Comparison of ENCODE assay signal across 21 cellular contexts in genomic region chr1:155645024-155645423, GRCh38. TPM values are rescaled to one million over a fixed set of nuclear protein-coding genes. Genes with fewer than 3 reads are reported as not detected.
DNase-seq lines count a peak whose midpoint lies in the region; ATAC-seq, FAIRE-seq and TF ChIP-seq lines count a peak whose summit lies in the region.
"Had no signal": no experiment of that assay in that cellular context is flagged by ENCODE, and none has a peak within 500 bp of the region (broad histone marks: within the 10 kb centered on the region; RNA-seq: fewer than 3 reads in every experiment).

No MANE protein-coding gene starts in this region.

- peak overlapping the region in 1 of 2 experiments; percentile 92; a peak in 4 of 6 replicates for H3K27ac ChIP-seq in A549
- H3K27ac ChIP-seq in GM23338 (ENCODE audit: low read depth), result no peak overlapping the region
- H3K27ac ChIP-seq in SK-N-MC, result peak overlapping the region; percentile 55
- H3K27ac ChIP-seq in esophagus squamous epithelium, result peak overlapping the region in 1 of 4 donors; percentile 13
- H3K27ac ChIP-seq: SJCRH30 had no signal

- POLR2A ChIA-PET in A549 (lab: Yijun Ruan, JAX), result no interaction called here

- H3K4me2 ChIP-seq in A549 (peak overlapping the region; percentile 76; the same call in 2 of the 3 replicates), GM23338 (no peak overlapping the region)

- H3K27me3 ChIP-seq in GM23338 (ENCODE audit: insufficient read depth) (no peaks in the 10 kb centered on the region), esophagus squamous epithelium (no peaks in the 10 kb centered on the region)
- H3K27me3 ChIP-seq: SJCRH30 had no signal

- peaks cover 2% of the 10 kb centered on the region; the same call in 2 of the 3 replicates for H3K4me1 Mint-ChIP-seq in GM23338
- H3K4me1 Mint-ChIP-seq: activated naive CD4-positive, alpha-beta T cell treated with anti-CD3 and anti-CD28 coated beads, Interleukin-2, amount 50 U/mL, for 24 hours had no signal

- H3K79me2 ChIP-seq in GM23338 (replicated peaks; ENCODE audit: insufficient read depth), result no peaks in the 10 kb centered on the region

- ATAC-seq in A549 (no peak), GM23338 (no peak), GM18520 (IDR thresholded peaks at IDR 0.05; ENCODE audit: unreplicated experiment) (no peak), HG02763 (IDR thresholded peaks at IDR 0.05; ENCODE audit: unreplicated experiment) (no peak)
- ATAC-seq: activated CD8-positive, alpha-beta T cell treated with anti-CD3 and anti-CD28 coated beads for 36 hours; CD8-positive, alpha-beta T cell had no signal

- H4K20me1 ChIP-seq in GM23338 (replicated peaks; ENCODE audit: insufficient read depth), result no peaks in the 10 kb centered on the region

- CTCF ChIA-PET in A549 (lab: Yijun Ruan, JAX), result interaction anchor here (1.2 to 4.9 kb wide), 2 partner anchors 52 to 394 kb away, joined by 5 to 29 read pairs; no protein-coding TSS in a partner anchor

- 0 out of 2 replicates have a peak overlapping the region, but pooled peaks have one; percentile 47 for H2AFZ ChIP-seq in GM23338

- TF ChIP-seq CTCF in A549 (IDR thresholded peaks at IDR 0.05), result no peak
- no peak for TF ChIP-seq CTCF in GM23338 (conservative IDR thresholded peaks at IDR 0.05; ENCODE audit: low read depth in 2 of 2)
- TF ChIP-seq CTCF in esophagus squamous epithelium (IDR thresholded peaks at IDR 0.05), result no peak

- no peaks in the 10 kb centered on the region for H3K27me3 Mint-ChIP-seq in GM23338 (ENCODE audit: insufficient read depth, low read depth, poor library complexity)
- H3K27me3 Mint-ChIP-seq: activated B cell treated with CpG ODN at 0.5 μM for 24 hours; activated naive CD4-positive, alpha-beta T cell treated with anti-CD3 and anti-CD28 coated beads, Interleukin-2, amount 50 U/mL, for 24 hours; stimulated activated naive CD8-positive, alpha-beta T cell treated with anti-CD3 and anti-CD28 coated beads, Interleukin-15, Interleukin-2, amounts not matched to agents 100 ng/mL and 50 ng/mL, for 24 hours had no signal

- intact Hi-C loops in esophagus squamous epithelium (cut with DNase I), result no loop called here

- 68% methylated on average over 1 of the region's 1 CpG for WGBS in A549 (ENCODE audit: missing lambda C conversion rate)
- 67 to 69% methylated on average over 1 of the region's 1 CpG for WGBS in esophagus squamous epithelium, 2 donors

- TF ChIP-seq POLR2A in A549 (IDR thresholded peaks at IDR 0.05; ENCODE audit: low read length) (no peak), esophagus squamous epithelium (IDR thresholded peaks at IDR 0.05) (no peak)

- no peak for FAIRE-seq in A549 (lab: Jason Lieb, UNC)
- FAIRE-seq: urothelium cell line had no signal

- H3K4me1 ChIP-seq in A549, result peaks cover 60% of the 10 kb centered on the region
- H3K4me1 ChIP-seq in GM23338 (ENCODE audit: insufficient read depth), result no peaks in the 10 kb centered on the region
- peaks cover 7 to 36% (median 28%) of the 10 kb centered on the region in 3 donors for H3K4me1 ChIP-seq in esophagus squamous epithelium
- H3K4me1 ChIP-seq: SJCRH30 had no signal

- no peak overlapping the region for H3K4me3 Mint-ChIP-seq in GM23338
- H3K4me3 Mint-ChIP-seq: activated B cell treated with CpG ODN at 0.5 μM for 24 hours; activated CD8-positive, alpha-beta T cell treated with anti-CD3 and anti-CD28 coated beads for 36 hours; activated naive CD4-positive, alpha-beta T cell treated with anti-CD3 and anti-CD28 coated beads, Interleukin-2, amount 50 U/mL, for 24 hours; CD8-positive, alpha-beta T cell; stimulated activated naive CD8-positive, alpha-beta T cell treated with anti-CD3 and anti-CD28 coated beads, Interleukin-15, Interleukin-2, amounts not matched to agents 100 ng/mL and 50 ng/mL, for 24 hours had no signal

- no peak overlapping the region for H3K27ac Mint-ChIP-seq in GM23338
- H3K27ac Mint-ChIP-seq: activated B cell treated with CpG ODN at 0.5 μM for 24 hours; activated CD8-positive, alpha-beta T cell treated with anti-CD3 and anti-CD28 coated beads for 36 hours; CD8-positive, alpha-beta T cell; stimulated activated naive CD8-positive, alpha-beta T cell treated with anti-CD3 and anti-CD28 coated beads, Interleukin-15, Interleukin-2, amounts not matched to agents 100 ng/mL and 50 ng/mL, for 24 hours had no signal

- no peak for DNase-seq in A549 (ENCODE audit: low read depth in 1 of 2, low spot score in 1 of 2)
- no peak for DNase-seq in GM23338 (ENCODE audit: low spot score)
- no peak for DNase-seq in SK-N-MC (ENCODE audit: low read depth, low spot score)
- peak; percentile 61 for DNase-seq in foreskin melanocyte
- DNase-seq in OCI-M1 (lab: John Stamatoyannopoulos, UW), result no peak
- DNase-seq in esophagus squamous epithelium (lab: John Stamatoyannopoulos, UW), result no peak
- DNase-seq: activated B cell treated with CpG ODN at 0.5 μM for 24 hours; activated CD8-positive, alpha-beta T cell treated with anti-CD3 and anti-CD28 coated beads for 36 hours; activated T-cell treated with anti-CD3 and anti-CD28 coated beads, Interleukin-2, amount 50 U/mL, for 48 hours; CD8-positive, alpha-beta T cell; dermis blood vessel endothelial cell; NCI-H146; NCI-H510A treated with DMSO at 0.1 percent for 48 hours; stimulated activated CD4-positive, alpha-beta T cell treated with anti-CD3 and anti-CD28 coated beads, Interleukin-1b, Interleukin-23, amount 100 ng/mL, for 48 hours had no signal

- H3K9me2 ChIP-seq in GM23338 (ENCODE audit: insufficient read depth), result no peaks in the 10 kb centered on the region

- peaks cover 36% of the 10 kb centered on the region for H3K9me3 Mint-ChIP-seq in GM23338
- H3K9me3 Mint-ChIP-seq: activated naive CD4-positive, alpha-beta T cell treated with anti-CD3 and anti-CD28 coated beads, Interleukin-2, amount 50 U/mL, for 24 hours had no signal

- no peak for TF ChIP-seq RAD21 in A549 (conservative IDR thresholded peaks at IDR 0.05 in 1 of 2, IDR thresholded peaks at IDR 0.05 in 1 of 2)

- peaks cover 7% of the 10 kb centered on the region; the same call in 1 of the 3 replicates for H3K9me3 ChIP-seq in A549
- H3K9me3 ChIP-seq in SK-N-MC (ENCODE audit: low read depth, low read length), result peaks cover 10% of the 10 kb centered on the region; the same call in 1 of the 2 replicates
- H3K9me3 ChIP-seq in esophagus squamous epithelium, result peaks cover 0 to 25% (median 23%) of the 10 kb centered on the region in 3 donors

- no peaks in the 10 kb centered on the region for H3F3A ChIP-seq in GM23338 (replicated peaks; ENCODE audit: low read depth)

- peaks cover 28% of the 10 kb centered on the region for H3K36me3 Mint-ChIP-seq in GM23338 (ENCODE audit: low read depth)
- H3K36me3 Mint-ChIP-seq: CD8-positive, alpha-beta T cell had no signal

- H3K9ac ChIP-seq in SK-N-MC (ENCODE audit: insufficient read length), result no peak overlapping the region

- no peak overlapping the region for H3K4me3 ChIP-seq in A549
- no peak overlapping the region for H3K4me3 ChIP-seq in GM23338
- H3K4me3 ChIP-seq in SK-N-MC, result no peak overlapping the region
- no peak overlapping the region for H3K4me3 ChIP-seq in esophagus squamous epithelium
- H3K4me3 ChIP-seq: left ventricle myocardium inferior, SJCRH30 had no signal

- TF ChIP-seq EP300 in A549 (IDR thresholded peaks at IDR 0.05), result no peak

- H3K36me3 ChIP-seq in GM23338 (ENCODE audit: insufficient read depth) (peaks cover 12% of the 10 kb centered on the region; the same call in 1 of the 2 replicates), SK-N-MC (ENCODE audit: insufficient read depth, low read length) (no peaks in the 10 kb centered on the region; the same call in 1 of the 2 replicates), esophagus squamous epithelium (no peaks in the 10 kb centered on the region)
- H3K36me3 ChIP-seq: left ventricle myocardium inferior, SJCRH30 had no signal

TF ChIP-seq in A549, 52 proteins besides CTCF, POLR2A, EP300 and RAD21 (continues in another document):
- no peak for TF ChIP-seq GATA3 (IDR thresholded peaks at IDR 0.05; ENCODE audit: borderline replicate concordance)

RNA-seq across cellular contexts. Expression of gene MSTO1, which starts 35.0 kb away (rescaled TPM):
- polyA plus RNA-seq in A549 (2011; rRNA removed) (28.3 and 35.5 TPM in 2 replicates), A549 (2017; fragmentation: RNase III; extraction: RNeasy Plus Mini Kit Qiagen cat#74134 plus additional on column Dnase treatment) (37.5 to 43.5 TPM (median 43.5 TPM) in 3 replicates), GM23338 (2016; fragmentation: Nextera tagmentation; extraction: Ambion mirVana) (42.2 and 43.5 TPM in 2 replicates)
- polyA plus RNA-seq in A549 (2012; cell fraction: cytosol; rRNA removed), result 25.8 and 32.2 TPM in 2 replicates
- polyA plus RNA-seq in A549 (2012; cell fraction: nucleus; rRNA removed), result 128 and 129 TPM in 2 replicates
- 65.5 and 69.8 TPM in 2 replicates for polyA minus RNA-seq in A549 (2011; rRNA and poly(A)+ RNA removed)
- total RNA-seq in GM23338 (2014; rRNA removed; shearing (Covaris generic)), result 25.9 and 35.4 TPM in 2 replicates
- total RNA-seq in esophagus squamous epithelium, result 10 to 100 TPM in 3 of 4 donors, 1 to 10 TPM in 1; 2.6 to 17.9 (median 13.6) TPM

RNA-seq across cellular contexts. Expression of gene YY1AP1, which starts 43.5 kb away (rescaled TPM):
- 83.5 and 91.5 TPM in 2 replicates for polyA plus RNA-seq in A549 (2011; rRNA removed)
- polyA plus RNA-seq in A549 (2012; cell fraction: cytosol; rRNA removed), result 35.8 and 41.6 TPM in 2 replicates
- polyA plus RNA-seq in A549 (2012; cell fraction: nucleus; rRNA removed), result 42.9 and 56.6 TPM in 2 replicates
- 33.5 to 34.2 TPM (median 33.8 TPM) in 3 replicates for polyA plus RNA-seq in A549 (2017; fragmentation: RNase III; extraction: RNeasy Plus Mini Kit Qiagen cat#74134 plus additional on column Dnase treatment)
- 49.1 and 54.4 TPM in 2 replicates for polyA minus RNA-seq in A549 (2011; rRNA and poly(A)+ RNA removed)
- total RNA-seq in GM23338 (2014; rRNA removed; shearing (Covaris generic)), result 46.4 and 66.5 TPM in 2 replicates
- 18.8 and 21.2 TPM in 2 replicates for polyA plus RNA-seq in GM23338 (2016; fragmentation: Nextera tagmentation; extraction: Ambion mirVana)
- total RNA-seq in esophagus squamous epithelium, result 10 to 100 TPM; 37.8 to 91.6 (median 63.5) TPM

RNA-seq across cellular contexts. Expression of gene DAP3, which starts 43.9 kb away (rescaled TPM):
- polyA plus RNA-seq in A549 (2011; rRNA removed), result 171 and 182 TPM in 2 replicates
- 106 and 114 TPM in 2 replicates for polyA plus RNA-seq in A549 (2012; cell fraction: cytosol; rRNA removed)
- polyA plus RNA-seq in A549 (2012; cell fraction: nucleus; rRNA removed), result 107 and 111 TPM in 2 replicates
- 94.8 to 102 TPM (median 96.3 TPM) in 3 replicates for polyA plus RNA-seq in A549 (2017; fragmentation: RNase III; extraction: RNeasy Plus Mini Kit Qiagen cat#74134 plus additional on column Dnase treatment)
- 143 and 168 TPM in 2 replicates for polyA minus RNA-seq in A549 (2011; rRNA and poly(A)+ RNA removed)
- total RNA-seq in GM23338 (2014; rRNA removed; shearing (Covaris generic)), result 56.0 and 90.1 TPM in 2 replicates
- polyA plus RNA-seq in GM23338 (2016; fragmentation: Nextera tagmentation; extraction: Ambion mirVana), result 88.9 and 89.8 TPM in 2 replicates
- 100 to 1,000 TPM in 1 of 4 donors, 10 to 100 TPM in 3; 59.9 to 144 (median 78.5) TPM for total RNA-seq in esophagus squamous epithelium
